1 cellular context compared by ENCODE assay signal in genomic region chr10:84542552-84542951, GRCh38.
TF ChIP-seq lines count a peak whose summit lies in the region.

No MANE protein-coding gene starts in this region.

TF ChIP-seq in H1, 55 proteins besides CTCF, POLR2A, EP300 and RAD21 (continued from another document):
- TF ChIP-seq E2F6 (IDR thresholded peaks at IDR 0.05), result no peak
- no peak for TF ChIP-seq CBX8 (IDR thresholded peaks at IDR 0.05; ENCODE audit: borderline replicate concordance, low read depth, low read length)
- no peak for TF ChIP-seq CTBP2 (IDR thresholded peaks at IDR 0.05; ENCODE audit: borderline replicate concordance, insufficient read depth, insufficient read length, low read length)
- no peak for TF ChIP-seq CHD2 (IDR thresholded peaks at IDR 0.05; ENCODE audit: low read length)
